Comparison of ENCODE assay signal across 8 cellular contexts in genomic region chr1:205354259-205354904, GRCh38. TPM values are rescaled to one million over a fixed set of nuclear protein-coding genes. Genes with fewer than 3 reads are reported as not detected.
DNase-seq lines count a peak whose midpoint lies in the region; ATAC-seq and TF ChIP-seq lines count a peak whose summit lies in the region.

No MANE protein-coding gene starts in this region.

- DNase-seq in NCI-H2029 (lab: John Stamatoyannopoulos, UW) (peak; percentile 31), NCI-H2029 treated with DMSO at 0.1 percent for 48 hours (lab: John Stamatoyannopoulos, UW) (no peak), NCI-H2196 (lab: John Stamatoyannopoulos, UW; ENCODE audit: unreplicated experiment) (peak; percentile 77), cerebellum (ENCODE audit: low spot score) (peak; percentile 68), lower lobe of right lung (no peak)
- peak; percentile 37 for DNase-seq in stimulated activated CD8-positive, alpha-beta memory T cell treated with anti-CD3 and anti-CD28 coated beads, Interleukin-4, amount 100 ng/mL, for 24 hours (ENCODE audit: low read depth)

- peaks cover 9% of the 10 kb centered on the region for H3K27me3 ChIP-seq in lower lobe of right lung (ENCODE audit: low read depth)

- no peaks in the 10 kb centered on the region for H3K36me3 ChIP-seq in lower lobe of right lung

- H3K4me3 ChIP-seq in lower lobe of right lung, result no peak overlapping the region

- H3K27ac ChIP-seq in lower lobe of right lung, result peak overlapping the region; percentile 7

- peak; percentile 41 to 55 for ATAC-seq in activated CD4-positive, CD25-positive, alpha-beta regulatory T cell treated with anti-CD3 and anti-CD28 coated beads, Interleukin-2, amount 50 U/mL, for 24 hours
- peak; percentile 67 to 78 for ATAC-seq in lower lobe of right lung
- ATAC-seq in HG03439 (IDR thresholded peaks at IDR 0.05; ENCODE audit: unreplicated experiment), result no peak

- intact Hi-C loops in lower lobe of right lung (cut with DNase I), result no loop called here

- peaks cover 9% of the 10 kb centered on the region for H3K4me1 ChIP-seq in lower lobe of right lung

- H3K9me3 ChIP-seq in lower lobe of right lung, result no peaks in the 10 kb centered on the region

- peak; percentile 85 for TF ChIP-seq CTCF in lower lobe of right lung (IDR thresholded peaks at IDR 0.05)

RNA-seq across cellular contexts. Expression of gene KLHDC8A, which starts 2.3 kb away (rescaled TPM):
- total RNA-seq in cerebellum, result 28.9 TPM
- total RNA-seq in lower lobe of right lung, result 0.97 TPM

RNA-seq across cellular contexts. Expression of gene NUAK2, which starts 32.8 kb away (rescaled TPM):
- total RNA-seq in cerebellum (1.3 TPM), lower lobe of right lung (6.8 TPM)

Comparison
In these comparisons a context has a peak if more than half of its experiments do, and no peak if none do; other contexts are left out.
1. DNase-seq: peak in NCI-H2029 (single experiment), NCI-H2196 (single experiment), cerebellum (single experiment) and stimulated activated CD8-positive, alpha-beta memory T cell treated with anti-CD3 and anti-CD28 coated beads, Interleukin-4, amount 100 ng/mL, for 24 hours (single experiment); none in NCI-H2029 treated with DMSO at 0.1 percent for 48 hours (single experiment) and lower lobe of right lung (single experiment).
2. RNA of gene KLHDC8A, which starts 2.3 kb away (total RNA-seq): 28.9 TPM in cerebellum (single experiment); 0.97 TPM in lower lobe of right lung (single experiment); every median in the first group is over 10 times any median in the second.